8 cellular contexts compared by ENCODE assay signal in genomic region chr7:1669954-1670893, GRCh38. TPM values are rescaled to one million over a fixed set of nuclear protein-coding genes. Genes with fewer than 3 reads are reported as not detected.
DNase-seq lines count a peak whose midpoint lies in the region; ATAC-seq and TF ChIP-seq lines count a peak whose summit lies in the region.

Gene ELFN1, plus strand, starts transcription at chr7:1670277. Its CDS starts 74,320 bp downstream, at chr7:1744597.

- POLR2A ChIA-PET in SK-N-SH (lab: Yijun Ruan, JAX): no interaction called here

- TF ChIP-seq RAD21 in SK-N-SH (IDR thresholded peaks at IDR 0.05; ENCODE audit: low read length): no peak

- no peak within 1 kb of the TSS for H3K9ac ChIP-seq in SK-N-SH

- ATAC-seq in SK-N-SH treated with all-trans-retinoic acid at 6 μM for 48 hours (no peak), HG03469 (IDR thresholded peaks at IDR 0.05; ENCODE audit: unreplicated experiment) (no peak), GM18868 (IDR thresholded peaks at IDR 0.05; ENCODE audit: unreplicated experiment) (no peak)

- H4K20me1 ChIP-seq in SK-N-SH (ENCODE audit: insufficient read depth): peaks cover 22% of the 10 kb centered on the region; the same call in 1 of the 2 replicates

- H3K36me3 ChIP-seq in SK-N-SH (replicated peaks in 1 of 2; ENCODE audit: control insufficient read depth in 1 of 2, insufficient read depth in 2 of 2, low read length in 1 of 2) (no peaks in the 10 kb centered on the region), testis (ENCODE audit: low read depth, missing control alignments) (no peaks in the 10 kb centered on the region)

- intact Hi-C loops in testis (cut with DNase I; ENCODE audit: low total_unique reads): no loop called here

- H3K4me1 ChIP-seq in SK-N-SH (ENCODE audit: control insufficient read depth in 1 of 2, insufficient read depth in 2 of 2, low read depth in 1 of 2, low read length in 1 of 2) (peaks cover 0 to 64% of the 10 kb centered on the region in 2 experiments; a peak in 1 of 4 replicates), testis (peaks cover 13% of the 10 kb centered on the region)

- WGBS in SK-N-SH (ENCODE audit: low lambda C conversion rate): under 1% methylated on average over 55 of the region's 110 CpGs
- 3% methylated on average over 99 of the region's 110 CpGs; no CpG with 5 or more reads in 1 of the 2 donors for WGBS in testis, 2 donors

- peaks cover 58% of the 10 kb centered on the region for H3K27me3 ChIP-seq in SK-N-SH (ENCODE audit: insufficient read depth)
- H3K27me3 ChIP-seq in testis: no peaks in the 10 kb centered on the region

- no peak within 1 kb of the TSS for H2AFZ ChIP-seq in SK-N-SH (ENCODE audit: low read depth)

- H3K9me2 ChIP-seq in SK-N-SH: no peaks in the 10 kb centered on the region

- CTCF ChIA-PET in SK-N-SH (lab: Yijun Ruan, JAX): interaction anchor here (0.6 kb wide), 2 partner anchors 75 to 90 kb away, joined by 3 read pairs; no protein-coding TSS in a partner anchor

- TF ChIP-seq POLR2A in testis (IDR thresholded peaks at IDR 0.05): no peak

- peaks cover 11% of the 10 kb centered on the region for H3F3A ChIP-seq in SK-N-SH (replicated peaks; ENCODE audit: insufficient read depth)

- H3K27ac ChIP-seq in SK-N-SH (ENCODE audit: low read depth in 2 of 2, low read length in 1 of 2) (peak within 1 kb of the TSS in 1 of 2 experiments; percentile 72; a peak in 1 of 4 replicates), testis (no peak within 1 kb of the TSS)

- no peak for TF ChIP-seq EP300 in SK-N-SH (IDR thresholded peaks at IDR 0.05; ENCODE audit: borderline replicate concordance in 1 of 2, low read depth in 1 of 2, low read length in 1 of 2)

- H3K4me3 ChIP-seq in SK-N-SH (ENCODE audit: low read depth in 2 of 2, low read length in 1 of 2) (peak within 1 kb of the TSS; percentile 39 to 61; a peak in 3 of 4 replicates), iPS-11a (ENCODE audit: low read depth, low read length) (peak within 1 kb of the TSS; percentile 41), testis (peak within 1 kb of the TSS; percentile 29 to 34)

- no peak for TF ChIP-seq CTCF in SK-N-SH (IDR thresholded peaks at IDR 0.05)
- TF ChIP-seq CTCF in testis (IDR thresholded peaks at IDR 0.05): no peak

- no peaks in the 10 kb centered on the region for H3K79me2 ChIP-seq in SK-N-SH (ENCODE audit: insufficient read depth)

- peak within 1 kb of the TSS; percentile 57 for H3K4me2 ChIP-seq in SK-N-SH

- DNase-seq in SK-N-SH: peak; percentile 86
- peak; percentile 56 for DNase-seq in activated CD8-positive, alpha-beta memory T cell treated with anti-CD3 and anti-CD28 coated beads for 24 hours
- no peak for DNase-seq in testis
- no peak for DNase-seq in stimulated activated CD4-positive, alpha-beta T cell treated with anti-CD3 and anti-CD28 coated beads, Interleukin-4, amount 100 ng/mL, for 1 hour

- H3K9me3 ChIP-seq in SK-N-SH (no peaks in the 10 kb centered on the region), testis (no peaks in the 10 kb centered on the region)

TF ChIP-seq in SK-N-SH, 30 proteins besides CTCF, POLR2A, EP300 and RAD21 (continues in another document):
- TF ChIP-seq SMC3 (IDR thresholded peaks at IDR 0.05; ENCODE audit: low read depth, low read length) (no peak), FOSL2 (IDR thresholded peaks at IDR 0.05; ENCODE audit: borderline replicate concordance, low read depth) (no peak), TCF12 (IDR thresholded peaks at IDR 0.05) (no peak), FOXM1 (IDR thresholded peaks at IDR 0.05; ENCODE audit: low read depth) (no peak), PBX3 (IDR thresholded peaks at IDR 0.05) (no peak), GATA2 (CRISPR knock-in tag; IDR thresholded peaks at IDR 0.05) (no peak), RCOR1 (IDR thresholded peaks at IDR 0.05; ENCODE audit: low read length) (no peak), SIN3A (IDR thresholded peaks at IDR 0.05; ENCODE audit: borderline replicate concordance, low read depth, low read length) (no peak), GABPA (IDR thresholded peaks at IDR 0.05; ENCODE audit: low read depth) (no peak), NFIC (IDR thresholded peaks at IDR 0.05; ENCODE audit: borderline replicate concordance) (no peak), EZH2phosphoT487 (IDR thresholded peaks at IDR 0.05; ENCODE audit: borderline replicate concordance, low read depth) (no peak), MEF2A (IDR thresholded peaks at IDR 0.05; ENCODE audit: borderline replicate concordance, low read depth) (no peak), MAX (IDR thresholded peaks at IDR 0.05; ENCODE audit: low read depth) (no peak), TAF1 (IDR thresholded peaks at IDR 0.05; ENCODE audit: borderline replicate concordance, low read depth, low read length) (no peak), CHD2 (IDR thresholded peaks at IDR 0.05; ENCODE audit: low read length, partially characterized antibody) (no peak)
- TF ChIP-seq, protein P1, sequence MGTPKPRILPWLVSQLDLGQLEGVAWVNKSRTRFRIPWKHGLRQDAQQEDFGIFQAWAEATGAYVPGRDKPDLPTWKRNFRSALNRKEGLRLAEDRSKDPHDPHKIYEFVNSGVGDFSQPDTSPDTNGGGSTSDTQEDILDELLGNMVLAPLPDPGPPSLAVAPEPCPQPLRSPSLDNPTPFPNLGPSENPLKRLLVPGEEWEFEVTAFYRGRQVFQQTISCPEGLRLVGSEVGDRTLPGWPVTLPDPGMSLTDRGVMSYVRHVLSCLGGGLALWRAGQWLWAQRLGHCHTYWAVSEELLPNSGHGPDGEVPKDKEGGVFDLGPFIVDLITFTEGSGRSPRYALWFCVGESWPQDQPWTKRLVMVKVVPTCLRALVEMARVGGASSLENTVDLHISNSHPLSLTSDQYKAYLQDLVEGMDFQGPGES (IDR thresholded peaks at IDR 0.05; ENCODE audit: low read depth, low read length): no peak

TF ChIP-seq in SK-N-SH treated with all-trans-retinoic acid at 6 μM for 48 hours, 23 proteins besides CTCF, POLR2A, EP300 and RAD21:
- TF ChIP-seq ZNF70 (CRISPR knock-in tag; IDR thresholded peaks at IDR 0.05) (no peak), TOX (CRISPR knock-in tag; IDR thresholded peaks at IDR 0.05; ENCODE audit: borderline replicate concordance) (no peak), ISL1 (CRISPR knock-in tag; IDR thresholded peaks at IDR 0.05) (no peak)

RNA-seq across cellular contexts. Expression of gene ELFN1, which starts in this region (rescaled TPM):
- polyA plus RNA-seq in SK-N-SH (2012; rRNA removed) (0.05 and 0.06 TPM in 2 replicates), testis (ENCODE audit: insufficient read depth, low read depth, low replicate concordance) (2.3 TPM)
- 0.01 and 0.03 TPM in 2 replicates for polyA plus RNA-seq in SK-N-SH (2012; cell fraction: cytosol; rRNA removed)
- 0.01 and 0.05 TPM in 2 replicates for polyA plus RNA-seq in SK-N-SH (2012; cell fraction: nucleus; rRNA removed)
- total RNA-seq in testis: 1 to 10 TPM; 2.8 to 3.2 TPM

Comparison
In these comparisons a context has a peak if more than half of its experiments do, and no peak if none do; other contexts are left out.
1. Peak in DNase-seq, H3K4me3 ChIP-seq and H3K4me2 ChIP-seq in SK-N-SH; RNA of the gene not detected or under 1 TPM.